Comparison of ENCODE assay signal across 19 cellular contexts in genomic region chr15:39488498-39488897, GRCh38.
DNase-seq lines count a peak whose midpoint lies in the region; ATAC-seq, FAIRE-seq and TF ChIP-seq lines count a peak whose summit lies in the region.
"Had no signal": no experiment of that assay in that cellular context is flagged by ENCODE, and none has a peak within 500 bp of the region (broad histone marks: within the 10 kb centered on the region; RNA-seq: fewer than 3 reads in every experiment).

No MANE protein-coding gene starts in this region.

- H3K27ac ChIP-seq in muscle layer of duodenum (ENCODE audit: low read length): peak overlapping the region; percentile 73
- no peak overlapping the region for H3K27ac ChIP-seq in upper lobe of right lung
- H3K27ac ChIP-seq: epithelial cell of prostate had no signal

- FAIRE-seq in endometrium (lab: Jason Lieb, UNC): peak; percentile 91
- FAIRE-seq: astrocyte, colon, islet of Langerhans had no signal

- H3K27me3 ChIP-seq in muscle layer of duodenum (ENCODE audit: low read depth, low read length) (no peaks in the 10 kb centered on the region), upper lobe of right lung (no peaks in the 10 kb centered on the region)
- H3K27me3 ChIP-seq: MG63 had no signal

- no peak for TF ChIP-seq CTCF in upper lobe of right lung (IDR thresholded peaks at IDR 0.05)

- no peak for DNase-seq in left ventricle myocardium superior
- no peak for DNase-seq in upper lobe of right lung
- no peak for DNase-seq in effector memory CD8-positive, alpha-beta T cell
- DNase-seq: activated naive CD4-positive, alpha-beta T cell treated with Interleukin-2 at 50 U/mL for 16 hours; activated T-cell treated with anti-CD3 and anti-CD28 coated beads for 4 hours; MG63; NCI-H146; NCI-H446 treated with DMSO at 0.1 percent for 48 hours; stimulated activated CD4-positive, alpha-beta T cell treated with anti-CD3 and anti-CD28 coated beads, Interleukin-2, amount 100 ng/mL, for 48 hours; T-helper 1 cell had no signal

- no peaks in the 10 kb centered on the region for H3K4me1 Mint-ChIP-seq in effector memory CD8-positive, alpha-beta T cell (ENCODE audit: low read depth in 2 of 2)

- ATAC-seq in left ventricle myocardium superior (peak; percentile 78), upper lobe of right lung (peak; percentile 28), HG02610 (IDR thresholded peaks at IDR 0.05; ENCODE audit: unreplicated experiment) (no peak), HG03175 (IDR thresholded peaks at IDR 0.05; ENCODE audit: unreplicated experiment) (no peak), GM21515 (IDR thresholded peaks at IDR 0.05; ENCODE audit: unreplicated experiment) (no peak)
- no peak for ATAC-seq in effector memory CD8-positive, alpha-beta T cell (replicated peaks)

- no peaks in the 10 kb centered on the region for H3K36me3 Mint-ChIP-seq in effector memory CD8-positive, alpha-beta T cell (ENCODE audit: insufficient read depth)

- H3K9me3 ChIP-seq in muscle layer of duodenum (ENCODE audit: control insufficient read depth in 1 of 2, low read length in 2 of 2): no peaks in the 10 kb centered on the region
- no peaks in the 10 kb centered on the region for H3K9me3 ChIP-seq in upper lobe of right lung
- H3K9me3 ChIP-seq: MG63 had no signal

- H3K36me3 ChIP-seq in muscle layer of duodenum (ENCODE audit: control insufficient read depth in 1 of 2, insufficient read depth in 2 of 2, low read length in 2 of 2) (no peaks in the 10 kb centered on the region), upper lobe of right lung (no peaks in the 10 kb centered on the region)
- H3K36me3 ChIP-seq: MG63 had no signal

- no peaks in the 10 kb centered on the region for H3K9me3 Mint-ChIP-seq in effector memory CD8-positive, alpha-beta T cell

- H3K4me3 Mint-ChIP-seq in effector memory CD8-positive, alpha-beta T cell: no peak overlapping the region

- H3K4me1 ChIP-seq in muscle layer of duodenum (ENCODE audit: control insufficient read depth in 1 of 2, insufficient read depth in 2 of 2, low read length in 2 of 2) (peaks cover 15 to 21% of the 10 kb centered on the region in 2 donors), upper lobe of right lung (peaks cover 22% of the 10 kb centered on the region)

- no peak overlapping the region for H3K27ac Mint-ChIP-seq in effector memory CD8-positive, alpha-beta T cell

- intact Hi-C loops in left ventricle myocardium superior (cut with micrococcal nuclease) (no loop called here), upper lobe of right lung (cut with DNase I) (no loop called here)

- H3K4me3 ChIP-seq in muscle layer of duodenum (ENCODE audit: low read depth in 1 of 2, low read length in 2 of 2) (no peak overlapping the region), upper lobe of right lung (no peak overlapping the region)
- H3K4me3 ChIP-seq: MG63 had no signal

- peaks cover 6 to 11% of the 10 kb centered on the region in 2 donors for H3K27me3 Mint-ChIP-seq in effector memory CD8-positive, alpha-beta T cell

Comparison
In these comparisons a context has a peak if more than half of its experiments do, and no peak if none do; other contexts are left out.
1. ATAC-seq: peak in left ventricle myocardium superior (single experiment) and upper lobe of right lung (single experiment); none in HG02610 (single experiment), HG03175 (single experiment), GM21515 (single experiment) and effector memory CD8-positive, alpha-beta T cell (single experiment).